1 cellular context compared by ENCODE assay signal in the genomic region with DNA sequence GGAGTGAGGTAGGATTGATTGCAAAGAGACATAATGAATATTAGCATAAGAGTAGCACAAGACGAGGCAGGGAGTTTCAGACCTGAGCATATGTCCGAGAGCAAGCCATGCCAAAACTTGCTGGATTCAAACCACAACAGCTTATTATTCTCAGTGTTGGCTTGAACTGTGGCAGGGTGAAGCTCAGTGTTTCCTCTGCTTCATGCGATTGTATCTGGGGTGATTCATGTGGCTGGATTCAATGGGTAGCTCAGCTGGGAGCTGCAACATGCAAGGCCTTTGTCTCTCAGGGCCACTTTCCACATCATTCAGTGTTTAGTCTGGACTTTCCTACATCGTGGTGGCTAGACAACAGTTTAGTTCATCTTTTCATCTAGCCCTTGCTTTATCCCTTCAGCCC.
TF ChIP-seq lines count a peak whose summit lies in the region.

No MANE protein-coding gene starts in this region.

TF ChIP-seq in WTC11, 78 proteins besides CTCF, POLR2A, EP300 and RAD21 (continued from another document):
- TF ChIP-seq ERG (CRISPR knock-in tag; IDR thresholded peaks at IDR 0.05): no peak
- no peak for TF ChIP-seq ZNF423 (CRISPR knock-in tag; IDR thresholded peaks at IDR 0.05)
- TF ChIP-seq ZNF317 (CRISPR knock-in tag; IDR thresholded peaks at IDR 0.05; ENCODE audit: borderline replicate concordance, low read depth): no peak
- TF ChIP-seq, protein P1, sequence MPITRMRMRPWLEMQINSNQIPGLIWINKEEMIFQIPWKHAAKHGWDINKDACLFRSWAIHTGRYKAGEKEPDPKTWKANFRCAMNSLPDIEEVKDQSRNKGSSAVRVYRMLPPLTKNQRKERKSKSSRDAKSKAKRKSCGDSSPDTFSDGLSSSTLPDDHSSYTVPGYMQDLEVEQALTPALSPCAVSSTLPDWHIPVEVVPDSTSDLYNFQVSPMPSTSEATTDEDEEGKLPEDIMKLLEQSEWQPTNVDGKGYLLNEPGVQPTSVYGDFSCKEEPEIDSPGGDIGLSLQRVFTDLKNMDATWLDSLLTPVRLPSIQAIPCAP (CRISPR knock-in tag; IDR thresholded peaks at IDR 0.05): no peak
- TF ChIP-seq, protein P2, sequence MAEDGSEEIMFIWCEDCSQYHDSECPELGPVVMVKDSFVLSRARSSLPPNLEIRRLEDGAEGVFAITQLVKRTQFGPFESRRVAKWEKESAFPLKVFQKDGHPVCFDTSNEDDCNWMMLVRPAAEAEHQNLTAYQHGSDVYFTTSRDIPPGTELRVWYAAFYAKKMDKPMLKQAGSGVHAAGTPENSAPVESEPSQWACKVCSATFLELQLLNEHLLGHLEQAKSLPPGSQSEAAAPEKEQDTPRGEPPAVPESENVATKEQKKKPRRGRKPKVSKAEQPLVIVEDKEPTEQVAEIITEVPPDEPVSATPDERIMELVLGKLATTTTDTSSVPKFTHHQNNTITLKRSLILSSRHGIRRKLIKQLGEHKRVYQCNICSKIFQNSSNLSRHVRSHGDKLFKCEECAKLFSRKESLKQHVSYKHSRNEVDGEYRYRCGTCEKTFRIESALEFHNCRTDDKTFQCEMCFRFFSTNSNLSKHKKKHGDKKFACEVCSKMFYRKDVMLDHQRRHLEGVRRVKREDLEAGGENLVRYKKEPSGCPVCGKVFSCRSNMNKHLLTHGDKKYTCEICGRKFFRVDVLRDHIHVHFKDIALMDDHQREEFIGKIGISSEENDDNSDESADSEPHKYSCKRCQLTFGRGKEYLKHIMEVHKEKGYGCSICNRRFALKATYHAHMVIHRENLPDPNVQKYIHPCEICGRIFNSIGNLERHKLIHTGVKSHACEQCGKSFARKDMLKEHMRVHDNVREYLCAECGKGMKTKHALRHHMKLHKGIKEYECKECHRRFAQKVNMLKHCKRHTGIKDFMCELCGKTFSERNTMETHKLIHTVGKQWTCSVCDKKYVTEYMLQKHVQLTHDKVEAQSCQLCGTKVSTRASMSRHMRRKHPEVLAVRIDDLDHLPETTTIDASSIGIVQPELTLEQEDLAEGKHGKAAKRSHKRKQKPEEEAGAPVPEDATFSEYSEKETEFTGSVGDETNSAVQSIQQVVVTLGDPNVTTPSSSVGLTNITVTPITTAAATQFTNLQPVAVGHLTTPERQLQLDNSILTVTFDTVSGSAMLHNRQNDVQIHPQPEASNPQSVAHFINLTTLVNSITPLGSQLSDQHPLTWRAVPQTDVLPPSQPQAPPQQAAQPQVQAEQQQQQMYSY (CRISPR knock-in tag; IDR thresholded peaks at IDR 0.05): no peak
- no peak for TF ChIP-seq CREB1 (CRISPR knock-in tag; IDR thresholded peaks at IDR 0.05)
- TF ChIP-seq ZNF219 (CRISPR knock-in tag; IDR thresholded peaks at IDR 0.05; ENCODE audit: borderline replicate concordance): no peak
- TF ChIP-seq FOXK1 (CRISPR knock-in tag; IDR thresholded peaks at IDR 0.05): no peak
- TF ChIP-seq E2F5 (CRISPR knock-in tag; IDR thresholded peaks at IDR 0.05): no peak
- no peak for TF ChIP-seq ZNF416 (CRISPR knock-in tag; IDR thresholded peaks at IDR 0.05)
- TF ChIP-seq EMX1 (CRISPR knock-in tag; IDR thresholded peaks at IDR 0.05): no peak
